8 cellular contexts compared by ENCODE assay signal in the genomic region with DNA sequence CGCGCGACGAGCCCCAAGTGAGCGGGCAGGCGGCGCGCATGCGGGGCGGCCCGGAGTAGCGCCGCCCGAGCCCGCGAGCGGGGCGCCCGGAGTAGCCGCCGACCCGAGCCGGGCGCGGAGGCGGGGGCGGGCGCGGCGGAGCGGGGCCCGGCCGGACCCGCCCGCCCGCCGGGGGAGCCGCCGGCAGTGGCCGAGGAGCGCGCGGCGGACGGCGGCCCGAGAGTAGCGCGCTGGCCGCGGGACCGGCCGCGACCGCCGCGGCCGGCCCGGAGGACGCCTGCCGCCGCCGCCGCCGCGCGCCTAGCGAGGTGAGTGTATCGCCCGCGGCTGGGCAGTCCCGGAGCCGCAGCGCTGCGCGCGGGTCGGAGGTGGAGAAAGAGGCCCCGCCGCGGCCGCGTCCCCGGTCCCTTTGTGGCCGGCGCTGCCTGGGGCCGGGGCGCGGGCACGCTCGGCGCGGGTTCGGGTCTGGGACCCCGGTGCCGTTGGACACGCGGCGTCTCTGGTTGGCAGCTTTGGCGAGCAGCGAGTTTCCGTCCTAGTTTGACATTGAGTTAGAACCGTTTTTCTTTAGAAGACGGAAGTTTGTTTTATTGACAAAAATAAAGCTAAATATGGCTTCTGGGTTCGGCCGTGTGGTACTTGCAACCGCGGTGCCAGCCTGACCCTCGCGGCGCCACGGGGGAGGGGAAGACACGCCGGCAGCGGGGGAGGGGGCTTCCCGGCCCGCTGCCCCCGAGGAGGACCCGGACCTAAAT. TPM values are rescaled to one million over a fixed set of nuclear protein-coding genes. Genes with fewer than 3 reads are reported as not detected.
A peak's percentile ranks its signal among the peaks of the same experiment; 100 is the strongest.
DNase-seq lines count a peak whose midpoint lies in the region; ATAC-seq and TF ChIP-seq lines count a peak whose summit lies in the region.

TSS of gene GALNT1 (plus strand) at position 186 of the 755 bp plus-strand sequence. CDS start 72,923 bp downstream, outside the sequence.

- intact Hi-C loops in Caco-2 (cut with micrococcal nuclease; ENCODE audit: unreplicated experiment): loop anchor here (2.0 to 5.0 kb wide), 3 partner anchors 21 to 173 kb away; no protein-coding TSS in a partner anchor

- DNase-seq in Caco-2: no peak
- peak; percentile 22 for DNase-seq in WTC11 (ENCODE audit: low spot score)
- peak; percentile 21 to 39 for DNase-seq in memory B cell (ENCODE audit: low spot score in 2 of 2)
- no peak for DNase-seq in NCI-H1930 (lab: John Stamatoyannopoulos, UW)
- no peak for DNase-seq in NCI-H187 treated with DMSO at 0.1 percent for 48 hours (lab: John Stamatoyannopoulos, UW)

- BruUV-seq in Caco-2 (replicated peaks; lab: Mats Ljungman, UMichigan): no TSS peak

- peak within 1 kb of the TSS; percentile 42 to 91 (median 86) for H3K9ac ChIP-seq in subcutaneous abdominal adipose tissue (ENCODE audit: low read length in 5 of 5)

- H3K4me1 Mint-ChIP-seq in Caco-2 (ENCODE audit: low read depth, unreplicated experiment): no peaks in the 10 kb centered on the region
- H3K4me1 Mint-ChIP-seq in WTC11: peaks cover 14% of the 10 kb centered on the region
- H3K4me1 Mint-ChIP-seq in memory B cell: peaks cover 29% of the 10 kb centered on the region

- ATAC-seq in HG02678 (IDR thresholded peaks at IDR 0.05; ENCODE audit: unreplicated experiment) (peak; percentile 24), WTC11 (peak; percentile 41), memory B cell (ENCODE audit: low read depth) (peak; percentile 37)

- 0% methylated on average over 97 to 100 of the region's 119 CpGs for WGBS in ectodermal cell, 2 experiments

- POLR2A ChIA-PET in Caco-2 (lab: Charles Lee) (no interaction called here), WTC11 (lab: Charles Lee) (no interaction called here)

- H3K4me1 ChIP-seq in Caco-2 (peaks cover 4% of the 10 kb centered on the region), ectodermal cell (ENCODE audit: control insufficient read depth, insufficient read depth, low read length) (peaks cover 6% of the 10 kb centered on the region), subcutaneous abdominal adipose tissue (ENCODE audit: control insufficient read depth in 5 of 5, insufficient read depth in 5 of 5, low read length in 5 of 5) (peaks cover 0 to 30% (median 26%) of the 10 kb centered on the region in 5 donors)

- peaks cover 10% of the 10 kb centered on the region for H3K9me3 Mint-ChIP-seq in Caco-2 (ENCODE audit: unreplicated experiment)
- H3K9me3 Mint-ChIP-seq in WTC11: peaks cover 25% of the 10 kb centered on the region
- H3K9me3 Mint-ChIP-seq in memory B cell: peaks cover 2% of the 10 kb centered on the region

- CTCF ChIA-PET in Caco-2 (lab: Charles Lee) (interaction anchor here (0.6 kb wide), 1 partner anchor 223 kb away, joined by 3 read pairs; no protein-coding TSS in a partner anchor), WTC11 (lab: Charles Lee) (interaction anchor here (1.2 kb wide), 1 partner anchor 195 kb away, joined by 4 read pairs; no protein-coding TSS in a partner anchor)

- no peak for TF ChIP-seq CTCF in Caco-2 (IDR thresholded peaks at IDR 0.05; ENCODE audit: insufficient read depth in 1 of 2, low read depth in 1 of 2, low read length in 1 of 2, severe bottlenecking in 1 of 2, unreplicated experiment in 1 of 2)
- no peak for TF ChIP-seq CTCF in WTC11 (IDR thresholded peaks at IDR 0.05)

- H3K36me3 Mint-ChIP-seq in Caco-2 (ENCODE audit: insufficient read depth, unreplicated experiment): no peaks in the 10 kb centered on the region
- H3K36me3 Mint-ChIP-seq in WTC11: peaks cover 27% of the 10 kb centered on the region
- peaks cover 10% of the 10 kb centered on the region for H3K36me3 Mint-ChIP-seq in memory B cell

- H3K27ac ChIP-seq in ectodermal cell (ENCODE audit: insufficient read depth, low read depth, low read length, poor library complexity, severe bottlenecking): peak within 1 kb of the TSS; percentile 71
- H3K27ac ChIP-seq in subcutaneous abdominal adipose tissue (ENCODE audit: low read depth, low read length): peak within 1 kb of the TSS; percentile 84

- H3K36me3 ChIP-seq in Caco-2 (ENCODE audit: control insufficient read depth, insufficient read depth, low read length) (no peaks in the 10 kb centered on the region), ectodermal cell (ENCODE audit: control insufficient read depth, insufficient read depth, low read length) (no peaks in the 10 kb centered on the region), subcutaneous abdominal adipose tissue (ENCODE audit: control insufficient read depth in 5 of 5, insufficient read depth in 5 of 5, low read length in 5 of 5) (no peaks in the 10 kb centered on the region)

- H3K27me3 ChIP-seq in Caco-2 (replicated peaks; ENCODE audit: control insufficient read depth, insufficient read depth, low read length): no peaks in the 10 kb centered on the region
- no peaks in the 10 kb centered on the region for H3K27me3 ChIP-seq in ectodermal cell (ENCODE audit: control insufficient read depth, insufficient read depth, low read length, poor library complexity, severe bottlenecking)
- no peaks in the 10 kb centered on the region for H3K27me3 ChIP-seq in subcutaneous abdominal adipose tissue (ENCODE audit: control insufficient read depth in 5 of 5, insufficient read depth in 4 of 5, low read length in 5 of 5)

- H3K27ac Mint-ChIP-seq in Caco-2 (ENCODE audit: unreplicated experiment) (no peak within 1 kb of the TSS), WTC11 (peak within 1 kb of the TSS; percentile 64; the same call in 1 of the 2 replicates), memory B cell (peak within 1 kb of the TSS; percentile 81)

- H3K9me3 ChIP-seq in Caco-2: no peaks in the 10 kb centered on the region
- no peaks in the 10 kb centered on the region for H3K9me3 ChIP-seq in ectodermal cell (ENCODE audit: control insufficient read depth, low read length)
- H3K9me3 ChIP-seq in subcutaneous abdominal adipose tissue (ENCODE audit: control insufficient read depth in 5 of 5, low read length in 5 of 5): no peaks in the 10 kb centered on the region

- H3K27me3 Mint-ChIP-seq in Caco-2 (ENCODE audit: insufficient read depth, unreplicated experiment): no peaks in the 10 kb centered on the region
- peaks cover 14% of the 10 kb centered on the region for H3K27me3 Mint-ChIP-seq in WTC11 (ENCODE audit: low read depth)
- no peaks in the 10 kb centered on the region for H3K27me3 Mint-ChIP-seq in memory B cell

- H3K4me3 ChIP-seq in Caco-2 (ENCODE audit: low read depth, low read length): peak within 1 kb of the TSS; percentile 64
- H3K4me3 ChIP-seq in ectodermal cell (ENCODE audit: insufficient read depth, low read depth, low read length): peak within 1 kb of the TSS; percentile 72
- peak within 1 kb of the TSS; percentile 79 to 82 (median 80) for H3K4me3 ChIP-seq in subcutaneous abdominal adipose tissue (ENCODE audit: low read depth in 1 of 5, low read length in 5 of 5)

- H3K4me3 Mint-ChIP-seq in Caco-2 (ENCODE audit: unreplicated experiment) (peak within 1 kb of the TSS; percentile 68), WTC11 (peak within 1 kb of the TSS; percentile 77), memory B cell (peak within 1 kb of the TSS; percentile 85)

TF ChIP-seq in WTC11, 78 proteins besides CTCF, POLR2A, EP300 and RAD21 (continues in another document):
- TF ChIP-seq, protein P1, sequence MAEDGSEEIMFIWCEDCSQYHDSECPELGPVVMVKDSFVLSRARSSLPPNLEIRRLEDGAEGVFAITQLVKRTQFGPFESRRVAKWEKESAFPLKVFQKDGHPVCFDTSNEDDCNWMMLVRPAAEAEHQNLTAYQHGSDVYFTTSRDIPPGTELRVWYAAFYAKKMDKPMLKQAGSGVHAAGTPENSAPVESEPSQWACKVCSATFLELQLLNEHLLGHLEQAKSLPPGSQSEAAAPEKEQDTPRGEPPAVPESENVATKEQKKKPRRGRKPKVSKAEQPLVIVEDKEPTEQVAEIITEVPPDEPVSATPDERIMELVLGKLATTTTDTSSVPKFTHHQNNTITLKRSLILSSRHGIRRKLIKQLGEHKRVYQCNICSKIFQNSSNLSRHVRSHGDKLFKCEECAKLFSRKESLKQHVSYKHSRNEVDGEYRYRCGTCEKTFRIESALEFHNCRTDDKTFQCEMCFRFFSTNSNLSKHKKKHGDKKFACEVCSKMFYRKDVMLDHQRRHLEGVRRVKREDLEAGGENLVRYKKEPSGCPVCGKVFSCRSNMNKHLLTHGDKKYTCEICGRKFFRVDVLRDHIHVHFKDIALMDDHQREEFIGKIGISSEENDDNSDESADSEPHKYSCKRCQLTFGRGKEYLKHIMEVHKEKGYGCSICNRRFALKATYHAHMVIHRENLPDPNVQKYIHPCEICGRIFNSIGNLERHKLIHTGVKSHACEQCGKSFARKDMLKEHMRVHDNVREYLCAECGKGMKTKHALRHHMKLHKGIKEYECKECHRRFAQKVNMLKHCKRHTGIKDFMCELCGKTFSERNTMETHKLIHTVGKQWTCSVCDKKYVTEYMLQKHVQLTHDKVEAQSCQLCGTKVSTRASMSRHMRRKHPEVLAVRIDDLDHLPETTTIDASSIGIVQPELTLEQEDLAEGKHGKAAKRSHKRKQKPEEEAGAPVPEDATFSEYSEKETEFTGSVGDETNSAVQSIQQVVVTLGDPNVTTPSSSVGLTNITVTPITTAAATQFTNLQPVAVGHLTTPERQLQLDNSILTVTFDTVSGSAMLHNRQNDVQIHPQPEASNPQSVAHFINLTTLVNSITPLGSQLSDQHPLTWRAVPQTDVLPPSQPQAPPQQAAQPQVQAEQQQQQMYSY (CRISPR knock-in tag; IDR thresholded peaks at IDR 0.05): no peak
- no peak for TF ChIP-seq ZNF317 (CRISPR knock-in tag; IDR thresholded peaks at IDR 0.05; ENCODE audit: borderline replicate concordance, low read depth)
- no peak for TF ChIP-seq CREM (CRISPR knock-in tag; IDR thresholded peaks at IDR 0.05)
- TF ChIP-seq, protein P2, sequence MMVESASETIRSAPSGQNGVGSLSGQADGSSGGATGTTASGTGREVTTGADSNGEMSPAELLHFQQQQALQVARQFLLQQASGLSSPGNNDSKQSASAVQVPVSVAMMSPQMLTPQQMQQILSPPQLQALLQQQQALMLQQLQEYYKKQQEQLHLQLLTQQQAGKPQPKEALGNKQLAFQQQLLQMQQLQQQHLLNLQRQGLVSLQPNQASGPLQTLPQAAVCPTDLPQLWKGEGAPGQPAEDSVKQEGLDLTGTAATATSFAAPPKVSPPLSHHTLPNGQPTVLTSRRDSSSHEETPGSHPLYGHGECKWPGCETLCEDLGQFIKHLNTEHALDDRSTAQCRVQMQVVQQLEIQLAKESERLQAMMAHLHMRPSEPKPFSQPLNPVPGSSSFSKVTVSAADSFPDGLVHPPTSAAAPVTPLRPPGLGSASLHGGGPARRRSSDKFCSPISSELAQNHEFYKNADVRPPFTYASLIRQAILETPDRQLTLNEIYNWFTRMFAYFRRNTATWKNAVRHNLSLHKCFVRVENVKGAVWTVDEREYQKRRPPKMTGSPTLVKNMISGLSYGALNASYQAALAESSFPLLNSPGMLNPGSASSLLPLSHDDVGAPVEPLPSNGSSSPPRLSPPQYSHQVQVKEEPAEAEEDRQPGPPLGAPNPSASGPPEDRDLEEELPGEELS (CRISPR knock-in tag; IDR thresholded peaks at IDR 0.05): no peak

RNA-seq across cellular contexts. Expression of gene GALNT1, which starts in this region (rescaled TPM):
- total RNA-seq in Caco-2 (2022) (53.6 and 57.4 TPM in 2 replicates), WTC11 (2021) (63.1 to 80.1 TPM (median 71.7 TPM) in 3 replicates)
- polyA plus RNA-seq in ectodermal cell (2013, experiment 1 of 4): 109 TPM
- polyA plus RNA-seq in ectodermal cell (2013, experiment 2 of 4): 112 TPM
- 73.1 TPM for polyA plus RNA-seq in ectodermal cell (2013, experiment 3 of 4)
- polyA plus RNA-seq in ectodermal cell (2013, experiment 4 of 4): 80.3 TPM

Comparison
In these comparisons a context has a peak if more than half of its experiments do, and no peak if none do; other contexts are left out.
1. DNase-seq: peak in WTC11 (single experiment) and memory B cell (2 of 2); none in Caco-2 (0 of 2), NCI-H1930 (0 of 2) and NCI-H187 treated with DMSO at 0.1 percent for 48 hours (single experiment).
2. Peak in every context shown above with its lines, with median percentiles within 50 percentile points of each other: H3K4me3 ChIP-seq, H3K4me3 Mint-ChIP-seq and ATAC-seq.